ENCODE assay signal across 10 cellular contexts in genomic region chr17:2075336-2076056, GRCh38. TPM values are rescaled to one million over a fixed set of nuclear protein-coding genes. Genes with fewer than 3 reads are reported as not detected.
A peak's percentile ranks its signal among the peaks of the same experiment; 100 is the strongest.
DNase-seq lines count a peak whose midpoint lies in the region; ATAC-seq, FAIRE-seq and TF ChIP-seq lines count a peak whose summit lies in the region.
"Had no signal": no experiment of that assay in that cellular context is flagged by ENCODE, and none has a peak within 500 bp of the region (broad histone marks: within the 10 kb centered on the region; RNA-seq: fewer than 3 reads in every experiment).

No MANE protein-coding gene starts in this region.

- no peak overlapping the region for H3K4me2 ChIP-seq in skeletal muscle satellite cell (ENCODE audit: low read length)

- no peaks in the 10 kb centered on the region for H3K9me3 ChIP-seq in skeletal muscle satellite cell (replicated peaks; ENCODE audit: low read length)

- H3K27me3 Mint-ChIP-seq in activated CD8-positive, alpha-beta T cell treated with anti-CD3 and anti-CD28 coated beads, Interleukin-2, amount 10 ng/mL, durations not matched to agents 7 days and 5 days (ENCODE audit: low read depth): no peaks in the 10 kb centered on the region

- H3K36me3 Mint-ChIP-seq in activated CD8-positive, alpha-beta T cell treated with anti-CD3 and anti-CD28 coated beads, Interleukin-2, amount 10 ng/mL, durations not matched to agents 7 days and 5 days (ENCODE audit: low read depth): peaks cover 63% of the 10 kb centered on the region

- DNase-seq in GM12891 (ENCODE audit: insufficient read length, low spot score) (no peak), iPS-NIHi11 (ENCODE audit: low spot score) (peak; percentile 45), NCI-H2107 treated with DMSO at 0.1 percent for 48 hours (lab: John Stamatoyannopoulos, UW; ENCODE audit: unreplicated experiment) (no peak)
- DNase-seq in activated CD8-positive, alpha-beta T cell treated with anti-CD3 and anti-CD28 coated beads, Interleukin-2, amount 10 ng/mL, durations not matched to agents 7 days and 5 days: no peak
- DNase-seq in stimulated activated CD4-positive, alpha-beta T cell treated with anti-CD3 and anti-CD28 coated beads, Interleukin-2, amount 100 ng/mL, for 48 hours: no peak
- DNase-seq: activated T-cell treated with anti-CD3 and anti-CD28 coated beads, Interleukin-2, amount 50 U/mL, for 1 hour had no signal

- peak overlapping the region; percentile 45 for H3K9ac ChIP-seq in skeletal muscle satellite cell (ENCODE audit: low read depth, low read length)

- H3K4me3 Mint-ChIP-seq in activated CD8-positive, alpha-beta T cell treated with anti-CD3 and anti-CD28 coated beads, Interleukin-2, amount 10 ng/mL, durations not matched to agents 7 days and 5 days: no peak overlapping the region

- TF ChIP-seq POLR2A in GM12891 (IDR thresholded peaks at IDR 0.05; ENCODE audit: low read depth, low read length): 0 out of 2 replicates have a peak, but pooled peaks have one; percentile 36

- no peaks in the 10 kb centered on the region for H3K9me3 Mint-ChIP-seq in activated CD8-positive, alpha-beta T cell treated with anti-CD3 and anti-CD28 coated beads, Interleukin-2, amount 10 ng/mL, durations not matched to agents 7 days and 5 days (ENCODE audit: insufficient read depth)

- POLR2A ChIA-PET in activated CD8-positive, alpha-beta T cell treated with anti-CD3 and anti-CD28 coated beads, Interleukin-2, amount 10 ng/mL, durations not matched to agents 7 days and 5 days (lab: Charles Lee): interaction anchor here (0.6 to 1.3 kb wide), 4 partner anchors 8 to 209 kb away, joined by 4 to 6 read pairs (median 4); partner anchors contain the start of gene HIC1

- peaks cover 36% of the 10 kb centered on the region for H3K4me1 Mint-ChIP-seq in activated CD8-positive, alpha-beta T cell treated with anti-CD3 and anti-CD28 coated beads, Interleukin-2, amount 10 ng/mL, durations not matched to agents 7 days and 5 days (ENCODE audit: low read depth)

- CTCF ChIA-PET in activated CD8-positive, alpha-beta T cell treated with anti-CD3 and anti-CD28 coated beads, Interleukin-2, amount 10 ng/mL, durations not matched to agents 7 days and 5 days (lab: Charles Lee): interaction anchor here (1.7 to 2.2 kb wide), 2 partner anchors 14 to 170 kb away, joined by 3 to 8 read pairs; no protein-coding TSS in a partner anchor

- H3K36me3 ChIP-seq in skeletal muscle satellite cell (ENCODE audit: insufficient read depth, low read length): peaks cover 23% of the 10 kb centered on the region

- no peak overlapping the region for H3K4me3 ChIP-seq in skeletal muscle satellite cell (ENCODE audit: low read length)

- H3K27me3 ChIP-seq in skeletal muscle satellite cell (ENCODE audit: control insufficient read depth, insufficient read depth, low read length): no peaks in the 10 kb centered on the region

- peak overlapping the region; percentile 56 for H3K27ac Mint-ChIP-seq in activated CD8-positive, alpha-beta T cell treated with anti-CD3 and anti-CD28 coated beads, Interleukin-2, amount 10 ng/mL, durations not matched to agents 7 days and 5 days

- FAIRE-seq in GM12891 (lab: Jason Lieb, UNC): peak; percentile 66
- FAIRE-seq: RCC 7860 had no signal

- H3K4me1 ChIP-seq in skeletal muscle satellite cell (ENCODE audit: control insufficient read depth, insufficient read depth, low read length): peaks cover 30% of the 10 kb centered on the region

- ATAC-seq in activated CD8-positive, alpha-beta T cell treated with anti-CD3 and anti-CD28 coated beads, Interleukin-2, amount 10 ng/mL, durations not matched to agents 7 days and 5 days: peak; percentile 55
- no peak for ATAC-seq in GM21619 (IDR thresholded peaks at IDR 0.05; ENCODE audit: unreplicated experiment)
- ATAC-seq in HG02588 (IDR thresholded peaks at IDR 0.05; ENCODE audit: unreplicated experiment): no peak

TF ChIP-seq in GM12891, 5 proteins besides CTCF, POLR2A, EP300 and RAD21:
- no peak for TF ChIP-seq POU2F2 (IDR thresholded peaks at IDR 0.05; ENCODE audit: low read depth, low read length)
- 0 out of 2 replicates have a peak, but pooled peaks have one; percentile 31 for TF ChIP-seq SPI1 (IDR thresholded peaks at IDR 0.05; ENCODE audit: low read depth, low read length)

RNA-seq across cellular contexts. Expression of gene HIC1, which starts 20.6 kb away (rescaled TPM):
- 47.4 TPM for polyA plus RNA-seq in GM12891 (2012; ENCODE audit: low read depth, missing spikeins)
- total RNA-seq in activated CD8-positive, alpha-beta T cell treated with anti-CD3 and anti-CD28 coated beads, Interleukin-2, amount 10 ng/mL, durations not matched to agents 7 days and 5 days: 10 to 100 TPM; 66.8 to 70.8 TPM
- 16.2 and 29.9 TPM in 2 replicates for total RNA-seq in skeletal muscle satellite cell (2012; rRNA removed)

RNA-seq across cellular contexts. Expression of gene OVCA2, which starts 33.7 kb away (rescaled TPM):
- polyA plus RNA-seq in GM12891 (2012; ENCODE audit: low read depth, missing spikeins): 35.2 TPM
- 10 to 100 TPM; 34.9 to 40.1 TPM for total RNA-seq in activated CD8-positive, alpha-beta T cell treated with anti-CD3 and anti-CD28 coated beads, Interleukin-2, amount 10 ng/mL, durations not matched to agents 7 days and 5 days
- 57.8 and 60.9 TPM in 2 replicates for total RNA-seq in skeletal muscle satellite cell (2012; rRNA removed)

RNA-seq across cellular contexts. Expression of gene DPH1, which starts 45.5 kb away (rescaled TPM):
- 16.2 TPM for polyA plus RNA-seq in GM12891 (2012; ENCODE audit: low read depth, missing spikeins)
- 10 to 100 TPM; 24.6 to 24.7 TPM for total RNA-seq in activated CD8-positive, alpha-beta T cell treated with anti-CD3 and anti-CD28 coated beads, Interleukin-2, amount 10 ng/mL, durations not matched to agents 7 days and 5 days
- 22.9 and 30.4 TPM in 2 replicates for total RNA-seq in skeletal muscle satellite cell (2012; rRNA removed)

RNA-seq across cellular contexts. Expression of gene RTN4RL1, which starts 50.4 kb away (rescaled TPM):
- 0.03 TPM for polyA plus RNA-seq in GM12891 (2012; ENCODE audit: low read depth, missing spikeins)
- under 1 TPM; 0.10 to 0.18 TPM for total RNA-seq in activated CD8-positive, alpha-beta T cell treated with anti-CD3 and anti-CD28 coated beads, Interleukin-2, amount 10 ng/mL, durations not matched to agents 7 days and 5 days
- total RNA-seq in skeletal muscle satellite cell (2012; rRNA removed): 1.3 and 1.7 TPM in 2 replicates
